1 cellular context compared by ENCODE assay signal in the genomic region with DNA sequence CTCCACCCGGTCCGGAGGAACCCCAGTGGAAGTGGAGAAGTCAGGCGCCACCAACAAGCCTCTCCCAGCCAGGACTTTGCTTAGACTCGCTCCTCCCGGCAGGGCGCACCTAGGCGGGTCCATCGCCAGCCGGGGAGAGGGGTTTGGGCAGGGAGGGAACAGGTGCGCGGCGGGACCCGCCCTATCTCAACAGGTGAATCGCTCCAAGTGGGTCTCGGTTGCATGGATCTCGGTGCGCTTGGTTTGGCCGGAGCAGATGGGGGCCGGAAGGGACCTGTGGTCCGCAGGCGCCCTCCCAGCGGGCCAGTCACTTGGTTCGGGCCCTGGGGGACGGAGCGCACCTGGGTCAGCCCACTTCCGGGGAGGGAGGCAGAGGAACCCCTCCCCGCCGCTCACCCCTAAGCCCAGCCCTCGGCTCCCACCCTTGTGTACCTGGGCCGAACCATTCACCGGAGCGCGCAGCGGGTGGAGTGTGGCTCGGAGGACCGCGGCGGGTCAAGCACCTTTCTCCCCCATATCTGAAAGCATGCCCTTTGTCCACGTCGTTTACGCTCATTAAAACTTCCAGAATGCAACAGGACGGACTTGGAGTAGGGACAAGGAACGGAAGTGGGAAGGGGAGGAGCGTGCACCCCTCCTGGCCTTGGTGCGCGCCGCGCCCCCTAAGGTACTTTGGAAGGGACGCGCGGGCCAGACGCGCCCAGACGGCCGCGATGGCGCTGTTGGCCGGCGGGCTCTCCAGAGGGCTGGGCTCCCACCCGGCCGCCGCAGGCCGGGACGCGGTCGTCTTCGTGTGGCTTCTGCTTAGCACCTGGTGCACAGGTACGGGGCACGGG.
TF ChIP-seq lines count a peak whose summit lies in the region.

A gene with protein sequence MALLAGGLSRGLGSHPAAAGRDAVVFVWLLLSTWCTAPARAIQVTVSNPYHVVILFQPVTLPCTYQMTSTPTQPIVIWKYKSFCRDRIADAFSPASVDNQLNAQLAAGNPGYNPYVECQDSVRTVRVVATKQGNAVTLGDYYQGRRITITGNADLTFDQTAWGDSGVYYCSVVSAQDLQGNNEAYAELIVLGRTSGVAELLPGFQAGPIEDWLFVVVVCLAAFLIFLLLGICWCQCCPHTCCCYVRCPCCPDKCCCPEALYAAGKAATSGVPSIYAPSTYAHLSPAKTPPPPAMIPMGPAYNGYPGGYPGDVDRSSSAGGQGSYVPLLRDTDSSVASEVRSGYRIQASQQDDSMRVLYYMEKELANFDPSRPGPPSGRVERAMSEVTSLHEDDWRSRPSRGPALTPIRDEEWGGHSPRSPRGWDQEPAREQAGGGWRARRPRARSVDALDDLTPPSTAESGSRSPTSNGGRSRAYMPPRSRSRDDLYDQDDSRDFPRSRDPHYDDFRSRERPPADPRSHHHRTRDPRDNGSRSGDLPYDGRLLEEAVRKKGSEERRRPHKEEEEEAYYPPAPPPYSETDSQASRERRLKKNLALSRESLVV (plus strand): TSS at position 693 of the 836 bp plus-strand sequence. CDS start 21 bp downstream, at position 714.

TF ChIP-seq in HepG2, 621 proteins besides CTCF, POLR2A, EP300 and RAD21 (continued from another document and continues in another):
- TF ChIP-seq, protein P1, sequence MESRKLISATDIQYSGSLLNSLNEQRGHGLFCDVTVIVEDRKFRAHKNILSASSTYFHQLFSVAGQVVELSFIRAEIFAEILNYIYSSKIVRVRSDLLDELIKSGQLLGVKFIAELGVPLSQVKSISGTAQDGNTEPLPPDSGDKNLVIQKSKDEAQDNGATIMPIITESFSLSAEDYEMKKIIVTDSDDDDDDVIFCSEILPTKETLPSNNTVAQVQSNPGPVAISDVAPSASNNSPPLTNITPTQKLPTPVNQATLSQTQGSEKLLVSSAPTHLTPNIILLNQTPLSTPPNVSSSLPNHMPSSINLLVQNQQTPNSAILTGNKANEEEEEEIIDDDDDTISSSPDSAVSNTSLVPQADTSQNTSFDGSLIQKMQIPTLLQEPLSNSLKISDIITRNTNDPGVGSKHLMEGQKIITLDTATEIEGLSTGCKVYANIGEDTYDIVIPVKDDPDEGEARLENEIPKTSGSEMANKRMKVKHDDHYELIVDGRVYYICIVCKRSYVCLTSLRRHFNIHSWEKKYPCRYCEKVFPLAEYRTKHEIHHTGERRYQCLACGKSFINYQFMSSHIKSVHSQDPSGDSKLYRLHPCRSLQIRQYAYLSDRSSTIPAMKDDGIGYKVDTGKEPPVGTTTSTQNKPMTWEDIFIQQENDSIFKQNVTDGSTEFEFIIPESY (CRISPR knock-in tag; IDR thresholded peaks at IDR 0.05): peak; percentile 46; the same call in 1 of the 2 replicates
- TF ChIP-seq MYC (CRISPR knock-in tag; IDR thresholded peaks at IDR 0.05; ENCODE audit: borderline replicate concordance): peak; percentile 57; the same call in 1 of the 2 replicates
- TF ChIP-seq HES4 (CRISPR knock-in tag; IDR thresholded peaks at IDR 0.05; ENCODE audit: borderline replicate concordance): peak; percentile 89
- no peak for TF ChIP-seq ARHGAP35 (CRISPR knock-in tag; IDR thresholded peaks at IDR 0.05; ENCODE audit: borderline replicate concordance)
- no peak for TF ChIP-seq ZFP36L2 (CRISPR knock-in tag; IDR thresholded peaks at IDR 0.05)
- 0 out of 2 replicates have a peak, but pooled peaks have one; percentile 92 for TF ChIP-seq ZNF468 (CRISPR knock-in tag; IDR thresholded peaks at IDR 0.05)
- TF ChIP-seq, protein P2, sequence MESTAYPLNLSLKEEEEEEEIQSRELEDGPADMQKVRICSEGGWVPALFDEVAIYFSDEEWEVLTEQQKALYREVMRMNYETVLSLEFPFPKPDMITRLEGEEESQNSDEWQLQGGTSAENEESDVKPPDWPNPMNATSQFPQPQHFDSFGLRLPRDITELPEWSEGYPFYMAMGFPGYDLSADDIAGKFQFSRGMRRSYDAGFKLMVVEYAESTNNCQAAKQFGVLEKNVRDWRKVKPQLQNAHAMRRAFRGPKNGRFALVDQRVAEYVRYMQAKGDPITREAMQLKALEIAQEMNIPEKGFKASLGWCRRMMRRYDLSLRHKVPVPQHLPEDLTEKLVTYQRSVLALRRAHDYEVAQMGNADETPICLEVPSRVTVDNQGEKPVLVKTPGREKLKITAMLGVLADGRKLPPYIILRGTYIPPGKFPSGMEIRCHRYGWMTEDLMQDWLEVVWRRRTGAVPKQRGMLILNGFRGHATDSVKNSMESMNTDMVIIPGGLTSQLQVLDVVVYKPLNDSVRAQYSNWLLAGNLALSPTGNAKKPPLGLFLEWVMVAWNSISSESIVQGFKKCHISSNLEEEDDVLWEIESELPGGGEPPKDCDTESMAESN (CRISPR knock-in tag; conservative IDR thresholded peaks at IDR 0.05): peak; percentile 92; the same call in 1 of the 2 replicates
- 0 out of 2 replicates have a peak, but pooled peaks have one; percentile 14 for TF ChIP-seq ZNF572 (CRISPR knock-in tag; IDR thresholded peaks at IDR 0.05)
- TF ChIP-seq YEATS2 (CRISPR knock-in tag; IDR thresholded peaks at IDR 0.05; ENCODE audit: borderline replicate concordance): peak; percentile 85; the same call in 1 of the 2 replicates
- peak; percentile 94; the same call in 1 of the 2 replicates for TF ChIP-seq NFKB2 (CRISPR knock-in tag; IDR thresholded peaks at IDR 0.05; ENCODE audit: borderline replicate concordance)
- TF ChIP-seq, protein P3, sequence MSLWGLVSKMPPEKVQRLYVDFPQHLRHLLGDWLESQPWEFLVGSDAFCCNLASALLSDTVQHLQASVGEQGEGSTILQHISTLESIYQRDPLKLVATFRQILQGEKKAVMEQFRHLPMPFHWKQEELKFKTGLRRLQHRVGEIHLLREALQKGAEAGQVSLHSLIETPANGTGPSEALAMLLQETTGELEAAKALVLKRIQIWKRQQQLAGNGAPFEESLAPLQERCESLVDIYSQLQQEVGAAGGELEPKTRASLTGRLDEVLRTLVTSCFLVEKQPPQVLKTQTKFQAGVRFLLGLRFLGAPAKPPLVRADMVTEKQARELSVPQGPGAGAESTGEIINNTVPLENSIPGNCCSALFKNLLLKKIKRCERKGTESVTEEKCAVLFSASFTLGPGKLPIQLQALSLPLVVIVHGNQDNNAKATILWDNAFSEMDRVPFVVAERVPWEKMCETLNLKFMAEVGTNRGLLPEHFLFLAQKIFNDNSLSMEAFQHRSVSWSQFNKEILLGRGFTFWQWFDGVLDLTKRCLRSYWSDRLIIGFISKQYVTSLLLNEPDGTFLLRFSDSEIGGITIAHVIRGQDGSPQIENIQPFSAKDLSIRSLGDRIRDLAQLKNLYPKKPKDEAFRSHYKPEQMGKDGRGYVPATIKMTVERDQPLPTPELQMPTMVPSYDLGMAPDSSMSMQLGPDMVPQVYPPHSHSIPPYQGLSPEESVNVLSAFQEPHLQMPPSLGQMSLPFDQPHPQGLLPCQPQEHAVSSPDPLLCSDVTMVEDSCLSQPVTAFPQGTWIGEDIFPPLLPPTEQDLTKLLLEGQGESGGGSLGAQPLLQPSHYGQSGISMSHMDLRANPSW (CRISPR knock-in tag; IDR thresholded peaks at IDR 0.05; ENCODE audit: borderline replicate concordance): 0 out of 2 replicates have a peak, but pooled peaks have one; percentile 83
- TF ChIP-seq KDM1A (CRISPR knock-in tag; IDR thresholded peaks at IDR 0.05): no peak
- TF ChIP-seq ZBTB38 (CRISPR knock-in tag; IDR thresholded peaks at IDR 0.05): peak; percentile 81; the same call in 1 of the 2 replicates
- no peak; the same call in 1 of the 2 replicates for TF ChIP-seq ZNF431 (CRISPR knock-in tag; IDR thresholded peaks at IDR 0.05; ENCODE audit: borderline replicate concordance, low read depth)
- TF ChIP-seq, protein P4, sequence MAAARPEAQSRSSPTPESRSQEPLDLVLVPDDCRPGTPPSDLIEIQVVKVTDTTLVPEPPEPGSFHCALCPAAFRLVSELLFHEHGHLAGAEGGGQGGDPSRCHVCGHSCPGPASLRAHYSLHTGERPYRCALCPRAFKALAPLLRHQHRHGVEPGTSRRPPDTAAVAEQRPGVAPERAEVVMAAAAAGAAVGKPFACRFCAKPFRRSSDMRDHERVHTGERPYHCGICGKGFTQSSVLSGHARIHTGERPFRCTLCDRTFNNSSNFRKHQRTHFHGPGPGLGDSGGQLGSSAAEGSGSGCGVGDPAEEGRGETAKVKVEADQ (CRISPR knock-in tag; IDR thresholded peaks at IDR 0.05; ENCODE audit: borderline replicate concordance): no peak; the same call in 1 of the 2 replicates
- TF ChIP-seq ZNF124 (CRISPR knock-in tag; IDR thresholded peaks at IDR 0.05): peak; percentile 16; the same call in 1 of the 2 replicates
- TF ChIP-seq, protein P5, sequence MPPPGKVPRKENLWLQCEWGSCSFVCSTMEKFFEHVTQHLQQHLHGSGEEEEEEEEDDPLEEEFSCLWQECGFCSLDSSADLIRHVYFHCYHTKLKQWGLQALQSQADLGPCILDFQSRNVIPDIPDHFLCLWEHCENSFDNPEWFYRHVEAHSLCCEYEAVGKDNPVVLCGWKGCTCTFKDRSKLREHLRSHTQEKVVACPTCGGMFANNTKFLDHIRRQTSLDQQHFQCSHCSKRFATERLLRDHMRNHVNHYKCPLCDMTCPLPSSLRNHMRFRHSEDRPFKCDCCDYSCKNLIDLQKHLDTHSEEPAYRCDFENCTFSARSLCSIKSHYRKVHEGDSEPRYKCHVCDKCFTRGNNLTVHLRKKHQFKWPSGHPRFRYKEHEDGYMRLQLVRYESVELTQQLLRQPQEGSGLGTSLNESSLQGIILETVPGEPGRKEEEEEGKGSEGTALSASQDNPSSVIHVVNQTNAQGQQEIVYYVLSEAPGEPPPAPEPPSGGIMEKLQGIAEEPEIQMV (CRISPR knock-in tag; IDR thresholded peaks at IDR 0.05; ENCODE audit: low read depth): peak; percentile 78
- TF ChIP-seq, protein P6, sequence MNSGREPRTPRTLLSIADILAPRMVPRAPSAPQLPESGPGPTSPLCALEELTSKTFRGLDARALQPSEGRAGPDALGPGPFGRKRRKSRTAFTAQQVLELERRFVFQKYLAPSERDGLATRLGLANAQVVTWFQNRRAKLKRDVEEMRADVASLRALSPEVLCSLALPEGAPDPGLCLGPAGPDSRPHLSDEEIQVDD (CRISPR knock-in tag; IDR thresholded peaks at IDR 0.05; ENCODE audit: borderline replicate concordance): peak; percentile 72; the same call in 1 of the 2 replicates
- TF ChIP-seq ZNF430 (CRISPR knock-in tag; IDR thresholded peaks at IDR 0.05): peak; percentile 68
- TF ChIP-seq NR2F1 (CRISPR knock-in tag; IDR thresholded peaks at IDR 0.05): no peak
- TF ChIP-seq NFYB (CRISPR knock-in tag; IDR thresholded peaks at IDR 0.05): peak; percentile 8; the same call in 1 of the 2 replicates
- peak; percentile 86 for TF ChIP-seq NCOA1 (CRISPR knock-in tag; IDR thresholded peaks at IDR 0.05)
- no peak for TF ChIP-seq ZNF292 (CRISPR knock-in tag; IDR thresholded peaks at IDR 0.05; ENCODE audit: borderline replicate concordance, low read depth)
- peak; percentile 93 for TF ChIP-seq KLF6 (CRISPR knock-in tag; IDR thresholded peaks at IDR 0.05)
- peak; percentile 62 for TF ChIP-seq ZSCAN25 (CRISPR knock-in tag; IDR thresholded peaks at IDR 0.05)
- TF ChIP-seq ERF (CRISPR knock-in tag; IDR thresholded peaks at IDR 0.05): peak; percentile 85
- 0 out of 2 replicates have a peak, but pooled peaks have one; percentile 19 for TF ChIP-seq GATAD2A (CRISPR knock-in tag; IDR thresholded peaks at IDR 0.05)
- TF ChIP-seq, protein P7, sequence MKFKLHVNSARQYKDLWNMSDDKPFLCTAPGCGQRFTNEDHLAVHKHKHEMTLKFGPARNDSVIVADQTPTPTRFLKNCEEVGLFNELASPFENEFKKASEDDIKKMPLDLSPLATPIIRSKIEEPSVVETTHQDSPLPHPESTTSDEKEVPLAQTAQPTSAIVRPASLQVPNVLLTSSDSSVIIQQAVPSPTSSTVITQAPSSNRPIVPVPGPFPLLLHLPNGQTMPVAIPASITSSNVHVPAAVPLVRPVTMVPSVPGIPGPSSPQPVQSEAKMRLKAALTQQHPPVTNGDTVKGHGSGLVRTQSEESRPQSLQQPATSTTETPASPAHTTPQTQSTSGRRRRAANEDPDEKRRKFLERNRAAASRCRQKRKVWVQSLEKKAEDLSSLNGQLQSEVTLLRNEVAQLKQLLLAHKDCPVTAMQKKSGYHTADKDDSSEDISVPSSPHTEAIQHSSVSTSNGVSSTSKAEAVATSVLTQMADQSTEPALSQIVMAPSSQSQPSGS (CRISPR knock-in tag; IDR thresholded peaks at IDR 0.05): peak; percentile 61; the same call in 1 of the 2 replicates
- no peak for TF ChIP-seq ZNF737 (CRISPR knock-in tag; IDR thresholded peaks at IDR 0.05; ENCODE audit: borderline replicate concordance)
- peak; percentile 83; the same call in 1 of the 2 replicates for TF ChIP-seq ZBTB7A (CRISPR knock-in tag; IDR thresholded peaks at IDR 0.05)
- peak; percentile 90 for TF ChIP-seq ATF7 (IDR thresholded peaks at IDR 0.05)
- no peak; the same call in 1 of the 2 replicates for TF ChIP-seq ATF7 (CRISPR knock-in tag; IDR thresholded peaks at IDR 0.05)
- TF ChIP-seq, protein P8, sequence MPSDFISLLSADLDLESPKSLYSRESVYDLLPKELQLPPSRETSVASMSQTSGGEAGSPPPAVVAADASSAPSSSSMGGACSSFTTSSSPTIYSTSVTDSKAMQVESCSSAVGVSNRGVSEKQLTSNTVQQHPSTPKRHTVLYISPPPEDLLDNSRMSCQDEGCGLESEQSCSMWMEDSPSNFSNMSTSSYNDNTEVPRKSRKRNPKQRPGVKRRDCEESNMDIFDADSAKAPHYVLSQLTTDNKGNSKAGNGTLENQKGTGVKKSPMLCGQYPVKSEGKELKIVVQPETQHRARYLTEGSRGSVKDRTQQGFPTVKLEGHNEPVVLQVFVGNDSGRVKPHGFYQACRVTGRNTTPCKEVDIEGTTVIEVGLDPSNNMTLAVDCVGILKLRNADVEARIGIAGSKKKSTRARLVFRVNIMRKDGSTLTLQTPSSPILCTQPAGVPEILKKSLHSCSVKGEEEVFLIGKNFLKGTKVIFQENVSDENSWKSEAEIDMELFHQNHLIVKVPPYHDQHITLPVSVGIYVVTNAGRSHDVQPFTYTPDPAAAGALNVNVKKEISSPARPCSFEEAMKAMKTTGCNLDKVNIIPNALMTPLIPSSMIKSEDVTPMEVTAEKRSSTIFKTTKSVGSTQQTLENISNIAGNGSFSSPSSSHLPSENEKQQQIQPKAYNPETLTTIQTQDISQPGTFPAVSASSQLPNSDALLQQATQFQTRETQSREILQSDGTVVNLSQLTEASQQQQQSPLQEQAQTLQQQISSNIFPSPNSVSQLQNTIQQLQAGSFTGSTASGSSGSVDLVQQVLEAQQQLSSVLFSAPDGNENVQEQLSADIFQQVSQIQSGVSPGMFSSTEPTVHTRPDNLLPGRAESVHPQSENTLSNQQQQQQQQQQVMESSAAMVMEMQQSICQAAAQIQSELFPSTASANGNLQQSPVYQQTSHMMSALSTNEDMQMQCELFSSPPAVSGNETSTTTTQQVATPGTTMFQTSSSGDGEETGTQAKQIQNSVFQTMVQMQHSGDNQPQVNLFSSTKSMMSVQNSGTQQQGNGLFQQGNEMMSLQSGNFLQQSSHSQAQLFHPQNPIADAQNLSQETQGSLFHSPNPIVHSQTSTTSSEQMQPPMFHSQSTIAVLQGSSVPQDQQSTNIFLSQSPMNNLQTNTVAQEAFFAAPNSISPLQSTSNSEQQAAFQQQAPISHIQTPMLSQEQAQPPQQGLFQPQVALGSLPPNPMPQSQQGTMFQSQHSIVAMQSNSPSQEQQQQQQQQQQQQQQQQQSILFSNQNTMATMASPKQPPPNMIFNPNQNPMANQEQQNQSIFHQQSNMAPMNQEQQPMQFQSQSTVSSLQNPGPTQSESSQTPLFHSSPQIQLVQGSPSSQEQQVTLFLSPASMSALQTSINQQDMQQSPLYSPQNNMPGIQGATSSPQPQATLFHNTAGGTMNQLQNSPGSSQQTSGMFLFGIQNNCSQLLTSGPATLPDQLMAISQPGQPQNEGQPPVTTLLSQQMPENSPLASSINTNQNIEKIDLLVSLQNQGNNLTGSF (CRISPR knock-in tag; IDR thresholded peaks at IDR 0.05): peak; percentile 74; the same call in 1 of the 2 replicates
- TF ChIP-seq U2AF1 (optimal IDR thresholded peaks at IDR 0.05; ENCODE audit: low read depth, low read length): no peak
